In the genomic region with DNA sequence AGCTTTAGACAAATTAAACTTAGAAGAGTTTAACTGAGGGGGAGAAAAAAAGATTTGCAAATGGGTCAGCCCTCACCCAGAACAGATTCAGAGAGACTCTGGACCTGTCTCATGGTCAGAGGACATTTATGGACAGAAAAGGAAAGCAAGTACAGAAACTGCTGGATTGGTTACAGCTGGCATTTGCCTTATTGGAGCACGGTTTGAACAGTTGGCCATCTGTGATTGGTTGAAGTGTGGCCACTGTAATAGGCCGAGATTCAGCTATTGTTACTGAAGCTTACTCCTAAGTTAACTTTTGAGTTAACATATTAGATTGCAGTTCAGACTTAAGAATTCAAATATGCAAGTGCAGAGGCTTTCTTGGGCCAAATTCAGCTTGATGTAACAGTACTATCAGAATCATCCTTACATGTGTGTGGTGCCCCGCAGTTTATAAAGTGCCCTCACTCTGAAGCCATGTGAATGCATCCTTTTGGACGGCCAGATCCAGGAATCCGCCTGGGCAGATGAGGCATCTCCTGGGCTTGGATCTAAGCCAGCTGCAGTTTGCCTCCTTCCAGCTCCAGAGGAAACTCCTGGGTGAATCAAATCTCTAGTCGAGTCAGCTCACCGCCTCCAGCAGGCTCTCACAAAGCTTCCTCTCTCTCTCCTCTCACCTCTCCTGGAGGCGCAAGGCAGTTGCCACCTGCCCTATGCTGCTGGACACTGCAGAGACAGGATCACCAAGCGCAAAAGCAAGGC, we compare ENCODE assay signal across 22 cellular contexts.
DNase-seq lines count a peak whose midpoint lies in the region; ATAC-seq, FAIRE-seq and TF ChIP-seq lines count a peak whose summit lies in the region.
"Had no signal": no experiment of that assay in that cellular context is flagged by ENCODE, and none has a peak within 500 bp of the region (broad histone marks: within the 10 kb centered on the region; RNA-seq: fewer than 3 reads in every experiment).

No MANE protein-coding gene starts in this region.

- intact Hi-C loops in Right ventricle myocardium superior (cut with DNase I) = no loop called here
- intact Hi-C loops in cardiac septum (cut with DNase I) = no loop called here
- intact Hi-C loops in heart right ventricle (cut with DNase I) = no loop called here
- intact Hi-C loops in kidney (cut with DNase I) = no loop called here

- H3K9me3 ChIP-seq in heart right ventricle (no peaks in the 10 kb centered on the region), kidney (ENCODE audit: control insufficient read depth in 1 of 2, low read length in 2 of 2) (no peaks in the 10 kb centered on the region)
- H3K9me3 ChIP-seq: A549, HAP-1, psoas muscle had no signal

- no peak overlapping the region for H3K9ac ChIP-seq in kidney (ENCODE audit: low read length in 2 of 2)

- H3K27ac ChIP-seq in heart right ventricle (peak overlapping the region in 2 of 10 donors; percentile 33 to 48), kidney (ENCODE audit: low read depth in 2 of 2, low read length in 2 of 2) (no peak overlapping the region)
- H3K27ac ChIP-seq: A549, psoas muscle had no signal

- H3K27me3 ChIP-seq in heart right ventricle = no peaks in the 10 kb centered on the region

- no peak for TF ChIP-seq CTCF in heart right ventricle (IDR thresholded peaks at IDR 0.05)
- no peak for TF ChIP-seq CTCF in kidney (IDR thresholded peaks at IDR 0.05; ENCODE audit: borderline replicate concordance, extremely low read depth, insufficient read depth)

- peaks cover 0 to 22% (median 5%) of the 10 kb centered on the region in 9 donors for H3K4me1 ChIP-seq in heart right ventricle
- H3K4me1 ChIP-seq in kidney (ENCODE audit: control insufficient read depth in 1 of 2, insufficient read depth in 1 of 2, low read depth in 1 of 2, low read length in 2 of 2) = no peaks in the 10 kb centered on the region
- H3K4me1 ChIP-seq: A549, HAP-1, psoas muscle had no signal

- H3K4me3 ChIP-seq in heart right ventricle = no peak overlapping the region
- H3K4me3 ChIP-seq in kidney (ENCODE audit: low read length in 2 of 2) = no peak overlapping the region
- H3K4me3 ChIP-seq: A549, coronary artery, HAP-1, psoas muscle had no signal

- H3K36me3 ChIP-seq in heart right ventricle (no peaks in the 10 kb centered on the region), kidney (ENCODE audit: control insufficient read depth in 1 of 2, insufficient read depth in 2 of 2, low read length in 2 of 2) (no peaks in the 10 kb centered on the region)
- H3K36me3 ChIP-seq: HAP-1 had no signal

- FAIRE-seq in kidney (lab: Jason Lieb, UNC) = no peak
- FAIRE-seq: A549 had no signal

- DNase-seq in Right ventricle myocardium superior (no peak), cardiac septum (ENCODE audit: low spot score) (no peak), amniotic epithelial cell (ENCODE audit: low read depth) (peak; percentile 37), heart right ventricle (peak in 1 of 2 donors; percentile 11), GF-D8 (lab: John Stamatoyannopoulos, UW) (no peak), NCI-H2227 treated with DMSO at 0.1 percent for 48 hours (lab: John Stamatoyannopoulos, UW) (no peak), kidney (no peak)
- DNase-seq: activated CD8-positive, alpha-beta memory T cell treated with anti-CD3 and anti-CD28 coated beads, Interleukin-2, amount 10 ng/mL, durations not matched to agents 7 days and 5 days; amniotic stem cell; CD8-positive, alpha-beta T cell; DMS79 treated with DMSO at 0.1 percent for 48 hours; Kasumi-1; NCI-H146; psoas muscle; SHP77 treated with DMSO at 0.1 percent for 48 hours; stimulated activated naive CD4-positive, alpha-beta T cell treated with Interleukin-2 at 50 U/mL for 16 hours; trophoblast cell had no signal

- ATAC-seq in Right ventricle myocardium superior (ENCODE audit: poor library complexity) = peak; percentile 74
- peak in 6 of 8 donors; percentile 43 to 59 (median 48) for ATAC-seq in heart right ventricle
- no peak for ATAC-seq in HG03439 (IDR thresholded peaks at IDR 0.05; ENCODE audit: unreplicated experiment)
- ATAC-seq: A549; activated CD4-positive, CD25-positive, alpha-beta regulatory T cell treated with anti-CD3 and anti-CD28 coated beads, Interleukin-2, amount 50 U/mL, for 24 hours; activated CD8-positive, alpha-beta memory T cell treated with anti-CD3 and anti-CD28 coated beads, Interleukin-2, amount 10 ng/mL, durations not matched to agents 7 days and 5 days; CD8-positive, alpha-beta T cell had no signal

- 72 to 73% methylated on average over 9 of the region's 9 CpGs for WGBS in heart right ventricle, 2 donors
